Comparison of ENCODE assay signal across 26 cellular contexts in genomic region chr4:109915385-109916002, GRCh38. TPM values are rescaled to one million over a fixed set of nuclear protein-coding genes. Genes with fewer than 3 reads are reported as not detected.
DNase-seq lines count a peak whose midpoint lies in the region; ATAC-seq and FAIRE-seq lines count a peak whose summit lies in the region.
"Had no signal": no experiment of that assay in that cellular context is flagged by ENCODE, and none has a peak within 500 bp of the region (broad histone marks: within the 10 kb centered on the region; RNA-seq: fewer than 3 reads in every experiment).

No MANE protein-coding gene starts in this region.

- H3K9ac ChIP-seq in SK-N-MC (ENCODE audit: insufficient read length), result peak overlapping the region; percentile 4

- intact Hi-C loops in left colon (cut with DNase I, micrococcal nuclease), result no loop called here

- DNase-seq in HTR-8/SVneo (ENCODE audit: insufficient read length, low spot score), result no peak
- no peak for DNase-seq in SK-N-MC (ENCODE audit: low read depth, low spot score)
- no peak for DNase-seq in left colon
- DNase-seq in renal cortical epithelial cell (ENCODE audit: low read depth), result peak; percentile 16
- DNase-seq in NCI-H2227 (lab: John Stamatoyannopoulos, UW; ENCODE audit: unreplicated experiment), result no peak
- no peak for DNase-seq in GF-D8 (lab: John Stamatoyannopoulos, UW)
- DNase-seq: activated CD4-positive, alpha-beta T cell treated with anti-CD3 and anti-CD28 coated beads, Interleukin-2, amount 10 ng/mL, durations not matched to agents 24 days and 14 days; activated naive CD4-positive, alpha-beta T cell treated with anti-CD3 and anti-CD28 coated beads, Interleukin-2, amount 50 U/mL, for 16 hours; CD8-positive, alpha-beta memory T cell; central memory CD4-positive, alpha-beta T cell; HFFc6; MV-4-11; natural killer cell; NCI-H2171 treated with DMSO at 0.1 percent for 48 hours; NCI-H526 treated with DMSO at 0.1 percent for 48 hours; ovary; stimulated activated naive CD8-positive, alpha-beta T cell treated with anti-CD3 and anti-CD28 coated beads, Interleukin-15, amount 100 ng/mL, for 72 hours; thyroid gland; WERI-Rb-1 had no signal

- peak overlapping the region; percentile 79 for H3K4me3 ChIP-seq in SK-N-MC
- H3K4me3 ChIP-seq: GM23338, ovary, thyroid gland had no signal

- peak; percentile 52 for FAIRE-seq in HTR-8/SVneo (lab: Jason Lieb, UNC)
- FAIRE-seq: endometrium, G401.6 had no signal

- no peak overlapping the region for H3K27ac ChIP-seq in SK-N-MC
- H3K27ac ChIP-seq: ovary, thyroid gland, WERI-Rb-1 had no signal

- H3K9me3 ChIP-seq in SK-N-MC (ENCODE audit: low read depth, low read length), result no peaks in the 10 kb centered on the region
- H3K9me3 ChIP-seq: ovary, thyroid gland had no signal

- ATAC-seq in left colon, result peak; percentile 61
- ATAC-seq in GM18502 (IDR thresholded peaks at IDR 0.05; ENCODE audit: poor library complexity, unreplicated experiment), result no peak
- ATAC-seq: GM23338; natural killer cell; sciatic nerve; SK-N-SH treated with all-trans-retinoic acid at 6 μM for 48 hours; stimulated activated naive CD8-positive, alpha-beta T cell treated with anti-CD3 and anti-CD28 coated beads, Interleukin-15, amount 100 ng/mL, for 72 hours had no signal

- no peaks in the 10 kb centered on the region for H3K36me3 ChIP-seq in SK-N-MC (ENCODE audit: insufficient read depth, low read length)
- H3K36me3 ChIP-seq: ovary, thyroid gland, WERI-Rb-1 had no signal

RNA-seq across cellular contexts. Expression of gene EGF, which starts 2.8 kb away (rescaled TPM):
- total RNA-seq in left colon (1 to 10 TPM; 2.1 to 3.9 TPM), renal cortical epithelial cell (0.65 and 1.7 TPM in 2 replicates)
- total RNA-seq: activated CD4-positive, alpha-beta T cell treated with anti-CD3 and anti-CD28 coated beads, Interleukin-2, amount 10 ng/mL, durations not matched to agents 24 days and 14 days; activated T-cell treated with anti-CD3 and anti-CD28 coated beads, Interleukin-2, amount 50 U/mL, for 72 hours; CD8-positive, alpha-beta memory T cell had no signal
